8 cellular contexts compared by ENCODE assay signal in genomic region chr9:34991833-34992375, GRCh38. TPM values are rescaled to one million over a fixed set of nuclear protein-coding genes. Genes with fewer than 3 reads are reported as not detected.
DNase-seq lines count a peak whose midpoint lies in the region; ATAC-seq and TF ChIP-seq lines count a peak whose summit lies in the region.

No MANE protein-coding gene starts in this region.

- H3K9me2 ChIP-seq in GM23248 (ENCODE audit: insufficient read depth): no peaks in the 10 kb centered on the region

- no peak for TF ChIP-seq POLR2A in spleen (IDR thresholded peaks at IDR 0.05)

- H3K36me3 ChIP-seq in GM23248 (ENCODE audit: low read depth) (no peaks in the 10 kb centered on the region), spleen (peaks cover 0 to 9% (median 0%) of the 10 kb centered on the region in 6 donors)

- H3K27me3 ChIP-seq in GM23248 (replicated peaks; ENCODE audit: insufficient read depth) (no peaks in the 10 kb centered on the region), spleen (replicated peaks in 1 of 7) (peaks cover 0 to 8% (median 0%) of the 10 kb centered on the region in 7 donors)

- peak overlapping the region; percentile 51 for H3K4me2 ChIP-seq in GM23248 (ENCODE audit: unreplicated experiment)

- H3K27me3 Mint-ChIP-seq in activated B cell treated with CpG ODN at 0.5 μM for 24 hours: peaks cover 2% of the 10 kb centered on the region

- intact Hi-C loops in activated B cell treated with CpG ODN at 0.5 μM for 24 hours (cut with micrococcal nuclease): no loop called here
- intact Hi-C loops in spleen (cut with DNase I; ENCODE audit: low total_unique reads): no loop called here

- no peaks in the 10 kb centered on the region for H4K20me1 ChIP-seq in GM23248 (ENCODE audit: insufficient read depth)

- H3K4me1 ChIP-seq in GM23248 (ENCODE audit: insufficient read depth): peaks cover 79% of the 10 kb centered on the region
- peaks cover 9 to 91% (median 51%) of the 10 kb centered on the region in 6 donors for H3K4me1 ChIP-seq in spleen

- WGBS in GM23248 (ENCODE audit: low coverage in 1 of 2, low lambda C conversion rate in 2 of 2, missing lambda C conversion rate in 2 of 2), 2 experiments: 64 to 70% methylated on average over 7 of the region's 7 CpGs
- 47 to 84% (median 78%) methylated on average over 7 of the region's 7 CpGs for WGBS in spleen, 5 donors

- POLR2A ChIA-PET in activated B cell treated with CpG ODN at 0.5 μM for 24 hours (lab: Charles Lee): interaction anchor here (0.9 to 1.9 kb wide), 2 partner anchors 9 to 80 kb away, joined by 3 to 9 read pairs; partner anchors contain the start of gene VCP

- H3K79me2 ChIP-seq in GM23248 (ENCODE audit: insufficient read depth): peaks cover 17% of the 10 kb centered on the region; the same call in 1 of the 2 replicates

- H3K9ac ChIP-seq in GM23248: peak overlapping the region; percentile 78

- no peaks in the 10 kb centered on the region for H3K9me3 Mint-ChIP-seq in activated B cell treated with CpG ODN at 0.5 μM for 24 hours

- no peaks in the 10 kb centered on the region for H3K9me3 ChIP-seq in GM23248 (ENCODE audit: low read depth)
- no peaks in the 10 kb centered on the region for H3K9me3 ChIP-seq in spleen

- TF ChIP-seq CTCF in activated B cell treated with CpG ODN at 0.5 μM for 24 hours (IDR thresholded peaks at IDR 0.05) (no peak), spleen (IDR thresholded peaks at IDR 0.05 in 8 of 11, conservative IDR thresholded peaks at IDR 0.05 in 3 of 11) (no peak)

- CTCF ChIA-PET in activated B cell treated with CpG ODN at 0.5 μM for 24 hours (lab: Charles Lee): interaction anchor here (1.3 kb wide), 1 partner anchor 59 kb away, joined by 5 read pairs; no protein-coding TSS in a partner anchor

- in situ Hi-C loops in GM23248 (cut with MboI): no loop called here

- peaks cover 58% of the 10 kb centered on the region for H3K4me1 Mint-ChIP-seq in activated B cell treated with CpG ODN at 0.5 μM for 24 hours

- DNase-seq in GM23248: peak; percentile 42
- no peak for DNase-seq in activated B cell treated with CpG ODN at 0.5 μM for 24 hours
- DNase-seq in glomerular visceral epithelial cell (ENCODE audit: extremely low spot score): peak; percentile 59
- DNase-seq in spleen: no peak
- no peak for DNase-seq in RPMI8226
- DNase-seq in DMS79 (lab: John Stamatoyannopoulos, UW): no peak

- ATAC-seq in activated B cell treated with CpG ODN at 0.5 μM for 24 hours (ENCODE audit: low read depth) (no peak), GM21717 (IDR thresholded peaks at IDR 0.05; ENCODE audit: unreplicated experiment) (no peak), GM18858 (IDR thresholded peaks at IDR 0.05; ENCODE audit: unreplicated experiment) (no peak)

- H3K4me3 Mint-ChIP-seq in activated B cell treated with CpG ODN at 0.5 μM for 24 hours: peak overlapping the region; percentile 24

- H3K27ac ChIP-seq in GM23248 (peak overlapping the region; percentile 96), spleen (peak overlapping the region in 7 of 8 donors; percentile 40 to 90 (median 73))

- H3K27ac Mint-ChIP-seq in activated B cell treated with CpG ODN at 0.5 μM for 24 hours: peak overlapping the region; percentile 56

- peaks cover 9% of the 10 kb centered on the region for H3K36me3 Mint-ChIP-seq in activated B cell treated with CpG ODN at 0.5 μM for 24 hours (ENCODE audit: low read depth)

- H3K4me3 ChIP-seq in GM23248: peak overlapping the region; percentile 27; the same call in 1 of the 2 replicates
- no peak overlapping the region for H3K4me3 ChIP-seq in spleen

- peaks cover 56% of the 10 kb centered on the region for H3F3A ChIP-seq in GM23248 (ENCODE audit: insufficient read depth)

- peak overlapping the region; percentile 11; the same call in 1 of the 2 replicates for H2AFZ ChIP-seq in GM23248

RNA-seq across cellular contexts. Expression of gene DNAJB5, which starts 2.4 kb away (rescaled TPM):
- total RNA-seq in GM23248 (2014; rRNA removed; shearing (Covaris generic)): 13.4 and 24.2 TPM in 2 replicates
- 10.7 and 10.9 TPM in 2 replicates for polyA plus RNA-seq in GM23248 (2016; fragmentation: Nextera tagmentation; extraction: Ambion mirVana)
- total RNA-seq in activated B cell treated with CpG ODN at 0.5 μM for 24 hours: 5.4 and 6.4 TPM in 2 replicates
- total RNA-seq in spleen: 10 to 100 TPM in 5 of 7 donors, 1 to 10 TPM in 2; 5.6 to 14.4 (median 12.8) TPM
- polyA plus RNA-seq in spleen: 1 to 10 TPM; 4.9 to 8.6 (median 6.7) TPM

RNA-seq across cellular contexts. Expression of gene PHF24, which starts 33.8 kb away (rescaled TPM):
- 0.25 TPM in 1 of 2 replicates, not detected in the other for total RNA-seq in GM23248 (2014; rRNA removed; shearing (Covaris generic))
- polyA plus RNA-seq in GM23248 (2016; fragmentation: Nextera tagmentation; extraction: Ambion mirVana): 0.34 TPM in 1 of 2 replicates, not detected in the other
- total RNA-seq in activated B cell treated with CpG ODN at 0.5 μM for 24 hours: 0.13 TPM in 1 of 2 replicates, not detected in the other
- 1 to 10 TPM in 2 of 7 donors, under 1 TPM in 5; 0.17 to 2.4 (median 0.67) TPM for total RNA-seq in spleen
- under 1 TPM; 0.24 to 0.36 (median 0.26) TPM for polyA plus RNA-seq in spleen

Comparison
In these comparisons a context has a peak if more than half of its experiments do, and no peak if none do; other contexts are left out.
1. DNase-seq: peak in GM23248 (single experiment) and glomerular visceral epithelial cell (single experiment); none in activated B cell treated with CpG ODN at 0.5 μM for 24 hours (single experiment), spleen (single experiment), RPMI8226 (single experiment) and DMS79 (single experiment).